ENCODE assay signal across 10 cellular contexts in genomic region chr3:177051419-177051818, GRCh38.
A peak's percentile ranks its signal among the peaks of the same experiment; 100 is the strongest.
DNase-seq lines count a peak whose midpoint lies in the region; ATAC-seq and TF ChIP-seq lines count a peak whose summit lies in the region.
"Had no signal": no experiment of that assay in that cellular context is flagged by ENCODE, and none has a peak within 500 bp of the region (broad histone marks: within the 10 kb centered on the region; RNA-seq: fewer than 3 reads in every experiment).

No MANE protein-coding gene starts in this region.

- TF ChIP-seq CTCF in RWPE2 (IDR thresholded peaks at IDR 0.05; ENCODE audit: poor library complexity, severe bottlenecking) = no peak
- no peak for TF ChIP-seq CTCF in hepatocyte (IDR thresholded peaks at IDR 0.05; ENCODE audit: poor library complexity)

- ATAC-seq in Right ventricle myocardium superior (ENCODE audit: poor library complexity) (peak; percentile 64), RWPE2 (ENCODE audit: low read depth) (no peak), HG02610 (IDR thresholded peaks at IDR 0.05; ENCODE audit: unreplicated experiment) (no peak)

- no peaks in the 10 kb centered on the region for H4K20me1 ChIP-seq in hepatocyte (ENCODE audit: insufficient read depth, poor library complexity, severe bottlenecking)

- no peak overlapping the region for H3K4me2 ChIP-seq in hepatocyte

- intact Hi-C loops in Right ventricle myocardium superior (cut with DNase I) = no loop called here
- intact Hi-C loops in cardiac septum (cut with DNase I) = loop anchor here (2.0 to 10.0 kb wide), 4 partner anchors 145 to 726 kb away; partner anchors contain the start of gene TBL1XR1

- no peaks in the 10 kb centered on the region for H3K27me3 ChIP-seq in RWPE2 (ENCODE audit: insufficient read depth, poor library complexity, severe bottlenecking)
- H3K27me3 ChIP-seq in hepatocyte = no peaks in the 10 kb centered on the region
- no peaks in the 10 kb centered on the region for H3K27me3 ChIP-seq in thymus (ENCODE audit: control insufficient read depth, insufficient read depth)
- H3K27me3 ChIP-seq: upper lobe of right lung had no signal

- no peak overlapping the region for H2AFZ ChIP-seq in hepatocyte
- H2AFZ ChIP-seq: parathyroid adenoma had no signal

- no peaks in the 10 kb centered on the region for H3K9me2 ChIP-seq in hepatocyte (replicated peaks; ENCODE audit: insufficient read depth)

- no peak overlapping the region for H3K4me3 ChIP-seq in RWPE2 (ENCODE audit: severe bottlenecking)
- no peak overlapping the region for H3K4me3 ChIP-seq in hepatocyte
- H3K4me3 ChIP-seq in thymus (ENCODE audit: low read length) = peak overlapping the region; percentile 21
- H3K4me3 ChIP-seq: upper lobe of right lung had no signal

- no peak for DNase-seq in Right ventricle myocardium superior
- DNase-seq in cardiac septum (ENCODE audit: low spot score) = no peak
- DNase-seq in RWPE2 (ENCODE audit: low spot score) = no peak
- no peak for DNase-seq in hepatocyte (ENCODE audit: low spot score)
- no peak for DNase-seq in KBM-7
- no peak for DNase-seq in AG08396 (ENCODE audit: low spot score)
- DNase-seq: upper lobe of right lung had no signal

- 64% methylated on average over 4 of the region's 4 CpGs for WGBS in hepatocyte (ENCODE audit: low lambda C conversion rate, missing lambda C conversion rate)
- WGBS in thymus = 33% methylated on average over 4 of the region's 4 CpGs

- H3K9me3 ChIP-seq in RWPE2 (ENCODE audit: severe bottlenecking) (no peaks in the 10 kb centered on the region), hepatocyte (ENCODE audit: low read depth) (no peaks in the 10 kb centered on the region), thymus (ENCODE audit: control insufficient read depth) (no peaks in the 10 kb centered on the region)
- H3K9me3 ChIP-seq: upper lobe of right lung had no signal

- in situ Hi-C loops in KBM-7 (cut with MboI; ENCODE audit: low pct_unique_long_range_greater_than_20kb, low sequenced_read_pairs) = no loop called here

- peaks cover 13% of the 10 kb centered on the region for H3K4me1 ChIP-seq in RWPE2 (ENCODE audit: insufficient read depth, poor library complexity, severe bottlenecking)
- H3K4me1 ChIP-seq in hepatocyte (ENCODE audit: insufficient read depth) = peaks cover 3% of the 10 kb centered on the region
- H3K4me1 ChIP-seq in thymus (ENCODE audit: control insufficient read depth, insufficient read depth, low read length) = peaks cover 7% of the 10 kb centered on the region
- H3K4me1 ChIP-seq: parathyroid adenoma had no signal

- peak overlapping the region; percentile 12 for H3K27ac ChIP-seq in RWPE2 (ENCODE audit: poor library complexity, severe bottlenecking)
- peak overlapping the region; percentile 7 for H3K27ac ChIP-seq in hepatocyte
- H3K27ac ChIP-seq in thymus (ENCODE audit: low read depth) = no peak overlapping the region
- H3K27ac ChIP-seq: parathyroid adenoma, upper lobe of right lung had no signal

- peaks cover 60% of the 10 kb centered on the region for H3K36me3 ChIP-seq in RWPE2 (ENCODE audit: low read depth)
- no peaks in the 10 kb centered on the region for H3K36me3 ChIP-seq in hepatocyte (replicated peaks; ENCODE audit: insufficient read depth, low read depth)
- peaks cover 8% of the 10 kb centered on the region for H3K36me3 ChIP-seq in thymus (ENCODE audit: control insufficient read depth, insufficient read depth)

- peaks cover 56% of the 10 kb centered on the region for H3K79me2 ChIP-seq in hepatocyte
- H3K79me2 ChIP-seq: parathyroid adenoma had no signal
